In genomic region chr16:2560798-2561133, GRCh38 we compare ENCODE assay signal across 10 cellular contexts. TPM values are rescaled to one million over a fixed set of nuclear protein-coding genes. Genes with fewer than 3 reads are reported as not detected.
DNase-seq lines count a peak whose midpoint lies in the region; ATAC-seq, FAIRE-seq and TF ChIP-seq lines count a peak whose summit lies in the region.
"Not testable (repeated sequence)": the region's sequence is repeated elsewhere in the genome, so short reads cannot be mapped to it uniquely, and the experiment has no call there.
"Had no signal": no experiment of that assay in that cellular context is flagged by ENCODE, and none has a peak within 500 bp of the region (broad histone marks: within the 10 kb centered on the region; RNA-seq: fewer than 3 reads in every experiment).

No MANE protein-coding gene starts in this region.

- H3K9me3 Mint-ChIP-seq in activated T-helper 2 cell treated with anti-CD3 and anti-CD28 coated beads, Interferon-gamma antibody, Interleukin-2, Interleukin-4, amounts not matched to agents 10 μg/mL and 5 μg/mL and 100 μg/mL, durations not matched to agents 14 hours and 24 hours and 36 hours = not testable (repeated sequence)

- not testable (repeated sequence) for H3K27ac ChIP-seq in A549

- intact Hi-C loops in activated T-helper 2 cell treated with anti-CD3 and anti-CD28 coated beads, Interferon-gamma antibody, Interleukin-2, Interleukin-4, amounts not matched to agents 10 μg/mL and 5 μg/mL and 100 μg/mL, durations not matched to agents 14 hours and 24 hours and 36 hours (cut with micrococcal nuclease) = not testable (repeated sequence)

- not testable (repeated sequence) for FAIRE-seq in A549 (lab: Jason Lieb, UNC)

- not testable (repeated sequence) for TF ChIP-seq POLR2A in A549 (IDR thresholded peaks at IDR 0.05; ENCODE audit: low read length)

- peak in 1 of 2 experiments; percentile 40; a peak in 1 of 5 replicates for TF ChIP-seq RAD21 in A549 (conservative IDR thresholded peaks at IDR 0.05 in 1 of 2, IDR thresholded peaks at IDR 0.05 in 1 of 2)

- TF ChIP-seq EP300 in A549 (IDR thresholded peaks at IDR 0.05) = not testable (repeated sequence)

- H3K4me1 ChIP-seq in A549 = not testable (repeated sequence)

- not testable (repeated sequence) for H3K27ac Mint-ChIP-seq in activated T-helper 2 cell treated with anti-CD3 and anti-CD28 coated beads, Interferon-gamma antibody, Interleukin-2, Interleukin-4, amounts not matched to agents 10 μg/mL and 5 μg/mL and 100 μg/mL, durations not matched to agents 14 hours and 24 hours and 36 hours

- not testable (repeated sequence) for H3K27me3 Mint-ChIP-seq in activated T-helper 2 cell treated with anti-CD3 and anti-CD28 coated beads, Interferon-gamma antibody, Interleukin-2, Interleukin-4, amounts not matched to agents 10 μg/mL and 5 μg/mL and 100 μg/mL, durations not matched to agents 14 hours and 24 hours and 36 hours (ENCODE audit: low read depth)

- H3K36me3 Mint-ChIP-seq in activated T-helper 2 cell treated with anti-CD3 and anti-CD28 coated beads, Interferon-gamma antibody, Interleukin-2, Interleukin-4, amounts not matched to agents 10 μg/mL and 5 μg/mL and 100 μg/mL, durations not matched to agents 14 hours and 24 hours and 36 hours (ENCODE audit: low read depth) = not testable (repeated sequence)

- TF ChIP-seq CTCF in A549 (IDR thresholded peaks at IDR 0.05) (peak; percentile 18; the same call in 1 of the 3 replicates), epithelial cell of esophagus (IDR thresholded peaks at IDR 0.05; ENCODE audit: insufficient read depth, low read depth, low read length, missing control alignments) (peak; percentile 31)

- no CpG with 5 or more reads among the region's 4 CpGs for WGBS in A549 (ENCODE audit: missing lambda C conversion rate)

- CTCF ChIA-PET in A549 (lab: Yijun Ruan, JAX) = not testable (repeated sequence)

- ATAC-seq in A549 (peak; percentile 89 to 97), GM18868 (IDR thresholded peaks at IDR 0.05; ENCODE audit: unreplicated experiment) (peak; percentile 66), HG03045 (IDR thresholded peaks at IDR 0.05; ENCODE audit: unreplicated experiment) (peak; percentile 48)

- H3K4me1 Mint-ChIP-seq in activated T-helper 2 cell treated with anti-CD3 and anti-CD28 coated beads, Interferon-gamma antibody, Interleukin-2, Interleukin-4, amounts not matched to agents 10 μg/mL and 5 μg/mL and 100 μg/mL, durations not matched to agents 14 hours and 24 hours and 36 hours (ENCODE audit: low read depth) = not testable (repeated sequence)

- H3K9me3 ChIP-seq in A549 = not testable (repeated sequence)

- POLR2A ChIA-PET in A549 (lab: Yijun Ruan, JAX) = not testable (repeated sequence)

- H3K4me3 Mint-ChIP-seq in activated T-helper 2 cell treated with anti-CD3 and anti-CD28 coated beads, Interferon-gamma antibody, Interleukin-2, Interleukin-4, amounts not matched to agents 10 μg/mL and 5 μg/mL and 100 μg/mL, durations not matched to agents 14 hours and 24 hours and 36 hours (ENCODE audit: low read depth) = not testable (repeated sequence)

- not testable (repeated sequence) for DNase-seq in A549 (ENCODE audit: low read depth in 1 of 2, low spot score in 1 of 2); epithelial cell of esophagus (ENCODE audit: low read depth)
- DNase-seq in T-helper 9 cell (peak; percentile 36), mesenteric fat pad (ENCODE audit: low spot score) (peak; percentile 43)
- DNase-seq in activated T-helper 2 cell treated with anti-CD3 and anti-CD28 coated beads, Interferon-gamma antibody, Interleukin-2, Interleukin-4, amounts not matched to agents 10 μg/mL and 5 μg/mL and 100 μg/mL, durations not matched to agents 14 hours and 24 hours and 36 hours (ENCODE audit: low spot score) = peak; percentile 60
- peak; percentile 63 to 76 for DNase-seq in stimulated activated CD4-positive, alpha-beta T cell treated with anti-CD3 and anti-CD28 coated beads, Interleukin-2, amount 100 ng/mL, for 24 hours

- H3K4me3 ChIP-seq in A549; epithelial cell of esophagus (ENCODE audit: low read length): not testable (repeated sequence)

- not testable (repeated sequence) for H3K4me2 ChIP-seq in A549

RNA-seq across cellular contexts. Expression of gene PDPK1, which starts 22.9 kb away (rescaled TPM):
- polyA plus RNA-seq in A549 (2011; rRNA removed) (29.7 and 38.1 TPM in 2 replicates), A549 (2017; fragmentation: RNase III; extraction: RNeasy Plus Mini Kit Qiagen cat#74134 plus additional on column Dnase treatment) (17.3 to 17.8 TPM (median 17.7 TPM) in 3 replicates)
- 11.2 and 18.2 TPM in 2 replicates for polyA plus RNA-seq in A549 (2012; cell fraction: cytosol; rRNA removed)
- 19.4 and 19.5 TPM in 2 replicates for polyA plus RNA-seq in A549 (2012; cell fraction: nucleus; rRNA removed)
- 19.6 and 20.5 TPM in 2 replicates for polyA minus RNA-seq in A549 (2011; rRNA and poly(A)+ RNA removed)
- 45.7 and 48.5 TPM in 2 replicates for total RNA-seq in activated T-helper 2 cell treated with anti-CD3 and anti-CD28 coated beads, Interferon-gamma antibody, Interleukin-2, Interleukin-4, amounts not matched to agents 10 μg/mL and 5 μg/mL and 100 μg/mL, durations not matched to agents 14 hours and 24 hours and 36 hours
- total RNA-seq in mesenteric fat pad = 43.0 TPM

RNA-seq across cellular contexts. Expression of gene CEMP1, which starts 29.6 kb away (rescaled TPM):
- polyA plus RNA-seq in A549 (2011; rRNA removed) (not detected in 2 replicates), A549 (2017; fragmentation: RNase III; extraction: RNeasy Plus Mini Kit Qiagen cat#74134 plus additional on column Dnase treatment) (not detected in 3 replicates)
- not detected in 2 replicates for polyA plus RNA-seq in A549 (2012; cell fraction: cytosol; rRNA removed)
- not detected in 2 replicates for polyA plus RNA-seq in A549 (2012; cell fraction: nucleus; rRNA removed)
- polyA minus RNA-seq in A549 (2011; rRNA and poly(A)+ RNA removed) = not detected in 2 replicates
- total RNA-seq in activated T-helper 2 cell treated with anti-CD3 and anti-CD28 coated beads, Interferon-gamma antibody, Interleukin-2, Interleukin-4, amounts not matched to agents 10 μg/mL and 5 μg/mL and 100 μg/mL, durations not matched to agents 14 hours and 24 hours and 36 hours = 0.25 TPM in 1 of 2 replicates, not detected in the other
- not detected for total RNA-seq in mesenteric fat pad
- total RNA-seq: H7, subcutaneous adipose tissue had no signal

RNA-seq across cellular contexts. Expression of gene AMDHD2, which starts 40.6 kb away (rescaled TPM):
- polyA plus RNA-seq in A549 (2011; rRNA removed) (5.2 and 6.6 TPM in 2 replicates), A549 (2017; fragmentation: RNase III; extraction: RNeasy Plus Mini Kit Qiagen cat#74134 plus additional on column Dnase treatment) (21.7 to 28.8 TPM (median 27.7 TPM) in 3 replicates)
- 22.2 and 28.7 TPM in 2 replicates for polyA plus RNA-seq in A549 (2012; cell fraction: cytosol; rRNA removed)
- polyA plus RNA-seq in A549 (2012; cell fraction: nucleus; rRNA removed) = 173 and 198 TPM in 2 replicates
- 6.9 and 9.6 TPM in 2 replicates for polyA minus RNA-seq in A549 (2011; rRNA and poly(A)+ RNA removed)
- 29.3 and 30.1 TPM in 2 replicates for total RNA-seq in activated T-helper 2 cell treated with anti-CD3 and anti-CD28 coated beads, Interferon-gamma antibody, Interleukin-2, Interleukin-4, amounts not matched to agents 10 μg/mL and 5 μg/mL and 100 μg/mL, durations not matched to agents 14 hours and 24 hours and 36 hours
- 45.3 TPM for total RNA-seq in mesenteric fat pad

RNA-seq across cellular contexts. Expression of gene ATP6V0C, which starts 47.0 kb away (rescaled TPM):
- polyA plus RNA-seq in A549 (2011; rRNA removed) (9.4 and 14.7 TPM in 2 replicates), A549 (2017; fragmentation: RNase III; extraction: RNeasy Plus Mini Kit Qiagen cat#74134 plus additional on column Dnase treatment) (152 to 153 TPM (median 153 TPM) in 3 replicates)
- polyA plus RNA-seq in A549 (2012; cell fraction: cytosol; rRNA removed) = 93.2 and 106 TPM in 2 replicates
- 111 and 115 TPM in 2 replicates for polyA plus RNA-seq in A549 (2012; cell fraction: nucleus; rRNA removed)
- polyA minus RNA-seq in A549 (2011; rRNA and poly(A)+ RNA removed) = 15.8 and 32.8 TPM in 2 replicates
- 114 and 119 TPM in 2 replicates for total RNA-seq in activated T-helper 2 cell treated with anti-CD3 and anti-CD28 coated beads, Interferon-gamma antibody, Interleukin-2, Interleukin-4, amounts not matched to agents 10 μg/mL and 5 μg/mL and 100 μg/mL, durations not matched to agents 14 hours and 24 hours and 36 hours
- total RNA-seq in mesenteric fat pad = 203 TPM
